In the genomic region with DNA sequence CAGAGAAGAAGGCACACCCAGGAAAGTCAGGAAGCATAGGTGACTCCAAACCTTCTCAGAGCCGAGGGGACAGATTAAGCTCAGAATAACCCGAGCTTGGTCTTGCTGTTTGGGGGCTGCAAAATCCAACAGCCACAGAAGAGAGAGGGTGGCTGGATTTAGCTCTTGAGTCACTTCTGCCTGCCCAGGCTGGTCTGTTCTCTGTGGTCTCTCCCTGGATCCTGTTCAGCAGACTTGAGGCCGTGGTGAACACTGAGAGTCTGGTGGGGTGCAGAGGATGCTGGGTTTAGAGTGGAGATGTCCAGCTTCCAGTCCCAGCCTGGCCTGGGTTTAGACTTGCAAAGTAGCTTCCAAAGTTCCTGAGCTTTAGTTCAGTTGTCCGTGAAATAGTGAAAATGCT, we compare ENCODE assay signal across 17 cellular contexts. TPM values are rescaled to one million over a fixed set of nuclear protein-coding genes. Genes with fewer than 3 reads are reported as not detected.
DNase-seq lines count a peak whose midpoint lies in the region; ATAC-seq, FAIRE-seq and TF ChIP-seq lines count a peak whose summit lies in the region.
"Had no signal": no experiment of that assay in that cellular context is flagged by ENCODE, and none has a peak within 500 bp of the region (broad histone marks: within the 10 kb centered on the region; RNA-seq: fewer than 3 reads in every experiment).

No MANE protein-coding gene starts in this region.

- no peak for TF ChIP-seq CTCF in RWPE1 (conservative IDR thresholded peaks at IDR 0.05; ENCODE audit: low read depth)
- no peak for TF ChIP-seq CTCF in bronchial epithelial cell (IDR thresholded peaks at IDR 0.05; ENCODE audit: insufficient read depth, low read length, severe bottlenecking)
- no peak for TF ChIP-seq CTCF in lower lobe of right lung (IDR thresholded peaks at IDR 0.05)
- TF ChIP-seq CTCF in osteoblast (IDR thresholded peaks at IDR 0.05; ENCODE audit: extremely low read depth, low read depth, low read length), result no peak
- no peak for TF ChIP-seq CTCF in natural killer cell (IDR thresholded peaks at IDR 0.05)
- no peak for TF ChIP-seq CTCF in dorsolateral prefrontal cortex (IDR thresholded peaks at IDR 0.05 in 54 of 56, conservative IDR thresholded peaks at IDR 0.05 in 2 of 56; ENCODE audit: low read depth in 1 of 56, partially characterized antibody in 56 of 56)
- TF ChIP-seq CTCF in gastroesophageal sphincter (IDR thresholded peaks at IDR 0.05), result no peak

- peak overlapping the region; percentile 13; the same call in 1 of the 2 replicates for H3K27ac ChIP-seq in RWPE1
- H3K27ac ChIP-seq in lower lobe of right lung, result no peak overlapping the region
- H3K27ac ChIP-seq in osteoblast (ENCODE audit: low read depth, low read length), result no peak overlapping the region
- H3K27ac ChIP-seq in dorsolateral prefrontal cortex, result no peak overlapping the region
- H3K27ac ChIP-seq in gastroesophageal sphincter, result no peak overlapping the region
- H3K27ac ChIP-seq: BLaER1 treated with 17β-estradiol and CSF1 and Interleukin-3, amounts not matched to agents 10 nM and 100 nM had no signal

- POLR2A ChIA-PET in RWPE1 (lab: Yijun Ruan, JAX; ENCODE audit: low non-redundant PET), result interaction anchor here (0.7 kb wide), 1 partner anchor 477 kb away, joined by 3 read pairs; no protein-coding TSS in a partner anchor

- TF ChIP-seq POLR2A in gastroesophageal sphincter (IDR thresholded peaks at IDR 0.05), result no peak

- ATAC-seq in lower lobe of right lung (no peak), natural killer cell (no peak), gastroesophageal sphincter (no peak)
- ATAC-seq: CD8-positive, alpha-beta T cell had no signal

- H3K36me3 Mint-ChIP-seq in natural killer cell, result peaks cover 9% of the 10 kb centered on the region

- H3K9me3 ChIP-seq in lower lobe of right lung (peaks cover 23% of the 10 kb centered on the region), osteoblast (ENCODE audit: low read depth, low read length) (no peaks in the 10 kb centered on the region), gastroesophageal sphincter (peaks cover 0 to 20% (median 0%) of the 10 kb centered on the region in 3 donors)

- H3K27ac Mint-ChIP-seq in natural killer cell, result no peak overlapping the region
- H3K27ac Mint-ChIP-seq: B cell; CD8-positive, alpha-beta T cell; H9 had no signal

- no peak for FAIRE-seq in bronchial epithelial cell (lab: Jason Lieb, UNC)
- FAIRE-seq: H1, HTR-8/SVneo had no signal

- H4K20me1 ChIP-seq in osteoblast (ENCODE audit: insufficient read depth, low read length), result no peaks in the 10 kb centered on the region

- CTCF ChIA-PET in RWPE1 (lab: Yijun Ruan, JAX), result interaction anchor here (1.1 kb wide), 1 partner anchor 14 kb away, joined by 5 read pairs; no protein-coding TSS in a partner anchor

- peaks cover 0 to 6% of the 10 kb centered on the region in 2 donors for H3K9me3 Mint-ChIP-seq in natural killer cell

- H3K27me3 ChIP-seq in bronchial epithelial cell (ENCODE audit: control insufficient read depth, insufficient read depth, low read length) (no peaks in the 10 kb centered on the region), lower lobe of right lung (ENCODE audit: low read depth) (no peaks in the 10 kb centered on the region), osteoblast (ENCODE audit: insufficient read depth, low read length) (no peaks in the 10 kb centered on the region), dorsolateral prefrontal cortex (no peaks in the 10 kb centered on the region), gastroesophageal sphincter (no peaks in the 10 kb centered on the region)
- H3K27me3 ChIP-seq: BLaER1 treated with 17β-estradiol and CSF1 and Interleukin-3, amounts not matched to agents 10 nM and 100 nM had no signal

- peaks cover 0 to 4% of the 10 kb centered on the region in 2 donors for H3K4me1 Mint-ChIP-seq in natural killer cell
- H3K4me1 Mint-ChIP-seq: B cell had no signal

- H3K36me3 ChIP-seq in bronchial epithelial cell (ENCODE audit: control insufficient read depth, insufficient read depth, low read length) (no peaks in the 10 kb centered on the region), lower lobe of right lung (peaks cover 37% of the 10 kb centered on the region), osteoblast (ENCODE audit: insufficient read depth, low read length) (peaks cover 19% of the 10 kb centered on the region), gastroesophageal sphincter (peaks cover 0 to 94% of the 10 kb centered on the region in 2 donors)

- no peaks in the 10 kb centered on the region for H3K27me3 Mint-ChIP-seq in natural killer cell (ENCODE audit: low read depth in 2 of 2)
- H3K27me3 Mint-ChIP-seq: B cell had no signal

- DNase-seq in RWPE1 (ENCODE audit: low spot score), result no peak
- peak; percentile 8 for DNase-seq in bronchial epithelial cell (ENCODE audit: low read depth)
- DNase-seq in lower lobe of right lung, result peak; percentile 7
- DNase-seq in osteoblast (ENCODE audit: insufficient read length, low spot score, missing footprints), result peak; percentile 83
- no peak for DNase-seq in natural killer cell
- DNase-seq in dorsolateral prefrontal cortex, result no peak
- DNase-seq: 8988T; Calu3; CD8-positive, alpha-beta T cell; DMS79 treated with DMSO at 0.1 percent for 48 hours; GF-D8; H9 had no signal

- H3K79me2 ChIP-seq in osteoblast (ENCODE audit: insufficient read depth, low read length), result no peaks in the 10 kb centered on the region

- TF ChIP-seq EP300 in gastroesophageal sphincter (IDR thresholded peaks at IDR 0.05), result no peak

- no peak overlapping the region for H2AFZ ChIP-seq in osteoblast (ENCODE audit: low read length)

- 85% methylated on average over 4 of the region's 4 CpGs; no CpG with 5 or more reads in 1 of the 2 donors for WGBS in gastroesophageal sphincter (ENCODE audit: low coverage in 1 of 2), 2 donors

- H3K4me2 ChIP-seq in osteoblast (ENCODE audit: insufficient read depth, low read length), result no peak overlapping the region
- H3K4me2 ChIP-seq: BLaER1 treated with 17β-estradiol and CSF1 and Interleukin-3, amounts not matched to agents 10 nM and 100 nM had no signal

- intact Hi-C loops in lower lobe of right lung (cut with DNase I), result no loop called here
- intact Hi-C loops in natural killer cell (cut with micrococcal nuclease), result no loop called here
- intact Hi-C loops in dorsolateral prefrontal cortex (cut with DNase I), result no loop called here

- H3K4me3 ChIP-seq in bronchial epithelial cell (ENCODE audit: low read depth, low read length) (no peak overlapping the region), lower lobe of right lung (no peak overlapping the region), osteoblast (ENCODE audit: insufficient read depth, low read length) (no peak overlapping the region), dorsolateral prefrontal cortex (no peak overlapping the region), gastroesophageal sphincter (no peak overlapping the region)
- H3K4me3 ChIP-seq: BLaER1 treated with 17β-estradiol and CSF1 and Interleukin-3, amounts not matched to agents 10 nM and 100 nM had no signal

- H3K4me1 ChIP-seq in lower lobe of right lung (no peaks in the 10 kb centered on the region), osteoblast (ENCODE audit: insufficient read depth, low read length) (no peaks in the 10 kb centered on the region), gastroesophageal sphincter (no peaks in the 10 kb centered on the region)

- no peak overlapping the region for H3K4me3 Mint-ChIP-seq in natural killer cell
- H3K4me3 Mint-ChIP-seq: B cell; CD8-positive, alpha-beta T cell; H9 had no signal

RNA-seq across cellular contexts. Expression of a gene that starts 8.8 kb away (rescaled TPM):
- total RNA-seq in bronchial epithelial cell, result 1.3 and 2.6 TPM in 2 replicates
- 42.4 TPM for total RNA-seq in lower lobe of right lung
- 12.7 and 17.4 TPM in 2 replicates for total RNA-seq in osteoblast
- 10 to 100 TPM; 33.9 to 37.6 (median 35.8) TPM for total RNA-seq in natural killer cell
- total RNA-seq in dorsolateral prefrontal cortex, result 10 to 100 TPM; 22.0 to 66.8 (median 39.7) TPM
- total RNA-seq in gastroesophageal sphincter, result 10 to 100 TPM in 3 of 4 donors, 1 to 10 TPM in 1; 7.9 to 19.7 (median 13.7) TPM

RNA-seq across cellular contexts. Expression of a gene that starts 8.9 kb away (rescaled TPM):
- total RNA-seq in bronchial epithelial cell (6.1 and 9.6 TPM in 2 replicates), lower lobe of right lung (57.8 TPM), osteoblast (15.9 and 19.4 TPM in 2 replicates), natural killer cell (10 to 100 TPM; 73.4 to 96.5 (median 74.1) TPM), dorsolateral prefrontal cortex (10 to 100 TPM; 16.5 to 51.4 (median 26.9) TPM), gastroesophageal sphincter (10 to 100 TPM; 16.8 to 39.2 (median 18.2) TPM)

RNA-seq across cellular contexts. Expression of a gene that starts 31.6 kb away (rescaled TPM):
- total RNA-seq in bronchial epithelial cell (41.3 and 46.2 TPM in 2 replicates), lower lobe of right lung (300 TPM), osteoblast (134 and 143 TPM in 2 replicates), natural killer cell (1,000 to 10,000 TPM in 2 of 3 donors, 100 to 1,000 TPM in 1; 929 to 1,120 (median 1,060) TPM), dorsolateral prefrontal cortex (100 to 1,000 TPM in 11 of 120 experiments, 10 to 100 TPM in 109; 39.0 to 137 (median 70.6) TPM), gastroesophageal sphincter (10 to 100 TPM; 59.2 to 87.6 (median 67.8) TPM)

RNA-seq across cellular contexts. Expression of a gene that starts 59.2 kb away (rescaled TPM):
- total RNA-seq in bronchial epithelial cell (1.6 and 8.7 TPM in 2 replicates), lower lobe of right lung (0.50 TPM), osteoblast (not detected in 2 replicates), natural killer cell (under 1 TPM in 2 of 3 donors, not detected in 1; 0.12 to 0.38 TPM), dorsolateral prefrontal cortex (1 to 10 TPM in 89 of 120 experiments, under 1 TPM in 30, not detected in 1; 0.19 to 5.2 (median 1.6) TPM), gastroesophageal sphincter (under 1 TPM in 2 of 4 donors, not detected in 2; 0.78 to 0.81 TPM)
- total RNA-seq: B cell; CD8-positive, alpha-beta T cell; H1 had no signal

Comparison
In these comparisons a context has a peak if more than half of its experiments do, and no peak if none do; other contexts are left out.
1. DNase-seq: peak in bronchial epithelial cell (single experiment), lower lobe of right lung (single experiment) and osteoblast (single experiment); none in RWPE1 (single experiment), natural killer cell (single experiment) and dorsolateral prefrontal cortex (0 of 10).